24 cellular contexts compared by ENCODE assay signal in the genomic region with DNA sequence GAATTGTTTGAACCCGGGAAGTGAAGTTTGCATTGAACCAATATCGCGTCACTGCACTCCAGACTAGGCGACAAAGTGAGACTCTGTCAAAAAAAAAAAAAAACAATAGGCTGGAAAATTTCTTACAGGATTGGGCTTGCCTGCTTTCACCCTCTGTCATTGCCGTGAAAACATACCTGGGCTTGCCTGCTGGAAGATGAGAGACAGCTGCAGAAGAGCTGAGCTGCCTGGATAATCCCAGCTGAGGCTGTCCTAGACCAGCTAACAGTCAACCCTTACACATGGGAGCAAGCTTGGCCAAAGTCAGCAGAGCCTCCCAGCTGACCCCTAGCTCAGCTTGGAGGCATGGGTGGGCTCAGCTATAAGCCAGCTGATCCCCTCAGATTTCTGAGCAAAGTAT.
"Had no signal": no experiment of that assay in that cellular context is flagged by ENCODE, and none has a peak within 500 bp of the region (broad histone marks: within the 10 kb centered on the region; RNA-seq: fewer than 3 reads in every experiment).

No MANE protein-coding gene starts in this region.

- H3K27me3 ChIP-seq: gastrocnemius medialis, neutrophil, pancreas, right lobe of liver, suprapubic skin, transverse colon, vagina had no signal

- H3K27ac ChIP-seq: coronary artery, gastrocnemius medialis, neutrophil, pancreas, right lobe of liver, suprapubic skin, transverse colon, vagina had no signal

- H3K27ac Mint-ChIP-seq: mesothelial cell of epicardium; natural killer cell treated with Interleukin-12 subunit alpha and Interleukin-12 subunit beta and Interleukin-15 and Interleukin-18, amount 100 ng/mL, for 72 hours; stimulated activated naive CD8-positive, alpha-beta T cell treated with anti-CD3 and anti-CD28 coated beads, Interleukin-15, amount 100 ng/mL, for 72 hours had no signal

- H3K27me3 Mint-ChIP-seq: stimulated activated naive CD8-positive, alpha-beta T cell treated with anti-CD3 and anti-CD28 coated beads, Interleukin-15, amount 100 ng/mL, for 72 hours had no signal

- DNase-seq: dermis blood vessel endothelial cell; effector memory CD4-positive, alpha-beta T cell; gastrocnemius medialis; head of caudate nucleus; mesenchymal stem cell; mucosa of descending colon; naive B cell; pancreas; right lobe of liver; small intestine; stimulated activated CD4-positive, alpha-beta T cell treated with anti-CD3 and anti-CD28 coated beads, Interleukin-15, amount 100 ng/mL, for 24 hours; stimulated activated CD4-positive, alpha-beta T cell treated with anti-CD3 and anti-CD28 coated beads, Interleukin-2, amount 100 ng/mL, for 48 hours; stimulated activated naive CD4-positive, alpha-beta T cell; stimulated activated naive CD8-positive, alpha-beta T cell treated with anti-CD3 and anti-CD28 coated beads, Interleukin-15, amount 100 ng/mL, for 72 hours; transverse colon had no signal

- H3K36me3 ChIP-seq: gastrocnemius medialis, neutrophil, pancreas, right lobe of liver, suprapubic skin, transverse colon, vagina had no signal

- H3K36me3 Mint-ChIP-seq: mesothelial cell of epicardium; naive B cell; natural killer cell treated with Interleukin-12 subunit alpha and Interleukin-12 subunit beta and Interleukin-15 and Interleukin-18, amount 100 ng/mL, for 72 hours had no signal

- H3K4me1 ChIP-seq: gastrocnemius medialis, pancreas, right lobe of liver, suprapubic skin, transverse colon, vagina had no signal

- ATAC-seq: gastrocnemius medialis; left lobe of liver; mucosa of descending colon; natural killer cell treated with Interleukin-12 subunit alpha and Interleukin-12 subunit beta and Interleukin-15 and Interleukin-18, amount 100 ng/mL, for 72 hours; pancreas; right lobe of liver; stimulated activated naive CD8-positive, alpha-beta T cell treated with anti-CD3 and anti-CD28 coated beads, Interleukin-15, amount 100 ng/mL, for 72 hours had no signal

- H3K4me1 Mint-ChIP-seq: mesothelial cell of epicardium; naive B cell; neural crest cell; stimulated activated naive CD8-positive, alpha-beta T cell treated with anti-CD3 and anti-CD28 coated beads, Interleukin-15, amount 100 ng/mL, for 72 hours had no signal

- H3K4me3 Mint-ChIP-seq: mesothelial cell of epicardium; naive B cell; natural killer cell treated with Interleukin-12 subunit alpha and Interleukin-12 subunit beta and Interleukin-15 and Interleukin-18, amount 100 ng/mL, for 72 hours; neural crest cell; stimulated activated naive CD8-positive, alpha-beta T cell treated with anti-CD3 and anti-CD28 coated beads, Interleukin-15, amount 100 ng/mL, for 72 hours had no signal

- H3K4me3 ChIP-seq: coronary artery, gastrocnemius medialis, lung, mucosa of descending colon, pancreas, right lobe of liver, suprapubic skin, transverse colon, vagina had no signal

- H3K9me3 ChIP-seq: gastrocnemius medialis, mucosa of descending colon, neutrophil, pancreas, right lobe of liver, suprapubic skin, transverse colon, vagina had no signal
